In genomic region chr2:105839793-105840192, GRCh38 we compare ENCODE assay signal across 18 cellular contexts.
DNase-seq lines count a peak whose midpoint lies in the region; ATAC-seq and TF ChIP-seq lines count a peak whose summit lies in the region.
"Had no signal": no experiment of that assay in that cellular context is flagged by ENCODE, and none has a peak within 500 bp of the region (broad histone marks: within the 10 kb centered on the region; RNA-seq: fewer than 3 reads in every experiment).

No MANE protein-coding gene starts in this region.

- no peak overlapping the region for H3K4me3 ChIP-seq in coronary artery
- H3K4me3 ChIP-seq: ascending aorta, GM23338, uterus had no signal

- CTCF ChIA-PET in activated naive CD4-positive, alpha-beta T cell treated with anti-CD3 and anti-CD28 coated beads for 36 hours (lab: Charles Lee): interaction anchor here (1.2 kb wide), 1 partner anchor 94 kb away, joined by 3 read pairs; no protein-coding TSS in a partner anchor

- no peak overlapping the region for H3K27ac ChIP-seq in coronary artery
- H3K27ac ChIP-seq: ascending aorta, uterus had no signal

- intact Hi-C loops in activated naive CD4-positive, alpha-beta T cell treated with anti-CD3 and anti-CD28 coated beads for 36 hours (cut with micrococcal nuclease): no loop called here
- intact Hi-C loops in activated T-helper 1 cell treated with anti-CD3 and anti-CD28 coated beads, Interleukin-12 subunit alpha, Interleukin-12 subunit beta, Interleukin-2, Interleukin-4 antibody, amounts not matched to agents 30 ng/mL and 10 ng/mL and 1 ng/mL, durations not matched to agents 14 hours and 24 hours and 36 hours (cut with micrococcal nuclease): no loop called here

- peak; percentile 34 for ATAC-seq in left lobe of liver
- no peak for ATAC-seq in stimulated activated memory B cell treated with anti-CD40 and anti-IgM and Interleukin-4, amounts not matched to agents 10 μg/mL and 1 μg/mL and 100 μg/mL, for 72 hours
- ATAC-seq: activated T-cell treated with anti-CD3 and anti-CD28 coated beads, Interleukin-2, amount 50 U/mL, for 4 hours had no signal

- H3K27me3 Mint-ChIP-seq in activated naive CD4-positive, alpha-beta T cell treated with anti-CD3 and anti-CD28 coated beads for 36 hours (ENCODE audit: low read depth): no peaks in the 10 kb centered on the region
- no peaks in the 10 kb centered on the region for H3K27me3 Mint-ChIP-seq in activated T-helper 1 cell treated with anti-CD3 and anti-CD28 coated beads, Interleukin-12 subunit alpha, Interleukin-12 subunit beta, Interleukin-2, Interleukin-4 antibody, amounts not matched to agents 30 ng/mL and 10 ng/mL and 1 ng/mL, durations not matched to agents 14 hours and 24 hours and 36 hours (ENCODE audit: insufficient read depth)
- no peaks in the 10 kb centered on the region for H3K27me3 Mint-ChIP-seq in stimulated activated memory B cell treated with anti-CD40 and anti-IgM and Interleukin-4, amounts not matched to agents 10 μg/mL and 1 μg/mL and 100 μg/mL, for 72 hours

- peaks cover 10% of the 10 kb centered on the region for H3K9me3 Mint-ChIP-seq in activated naive CD4-positive, alpha-beta T cell treated with anti-CD3 and anti-CD28 coated beads for 36 hours
- peaks cover 18% of the 10 kb centered on the region for H3K9me3 Mint-ChIP-seq in activated T-helper 1 cell treated with anti-CD3 and anti-CD28 coated beads, Interleukin-12 subunit alpha, Interleukin-12 subunit beta, Interleukin-2, Interleukin-4 antibody, amounts not matched to agents 30 ng/mL and 10 ng/mL and 1 ng/mL, durations not matched to agents 14 hours and 24 hours and 36 hours
- H3K9me3 Mint-ChIP-seq in stimulated activated memory B cell treated with anti-CD40 and anti-IgM and Interleukin-4, amounts not matched to agents 10 μg/mL and 1 μg/mL and 100 μg/mL, for 72 hours: peaks cover 16% of the 10 kb centered on the region

- H3K36me3 Mint-ChIP-seq in activated naive CD4-positive, alpha-beta T cell treated with anti-CD3 and anti-CD28 coated beads for 36 hours (ENCODE audit: low read depth): peaks cover 34% of the 10 kb centered on the region
- peaks cover 51% of the 10 kb centered on the region for H3K36me3 Mint-ChIP-seq in activated T-helper 1 cell treated with anti-CD3 and anti-CD28 coated beads, Interleukin-12 subunit alpha, Interleukin-12 subunit beta, Interleukin-2, Interleukin-4 antibody, amounts not matched to agents 30 ng/mL and 10 ng/mL and 1 ng/mL, durations not matched to agents 14 hours and 24 hours and 36 hours (ENCODE audit: low read depth)
- H3K36me3 Mint-ChIP-seq in stimulated activated memory B cell treated with anti-CD40 and anti-IgM and Interleukin-4, amounts not matched to agents 10 μg/mL and 1 μg/mL and 100 μg/mL, for 72 hours: peaks cover 72% of the 10 kb centered on the region

- TF ChIP-seq CTCF in coronary artery (IDR thresholded peaks at IDR 0.05): no peak

- H3K4me1 Mint-ChIP-seq in activated naive CD4-positive, alpha-beta T cell treated with anti-CD3 and anti-CD28 coated beads for 36 hours (ENCODE audit: low read depth): peaks cover 80% of the 10 kb centered on the region
- peaks cover 83% of the 10 kb centered on the region for H3K4me1 Mint-ChIP-seq in activated T-helper 1 cell treated with anti-CD3 and anti-CD28 coated beads, Interleukin-12 subunit alpha, Interleukin-12 subunit beta, Interleukin-2, Interleukin-4 antibody, amounts not matched to agents 30 ng/mL and 10 ng/mL and 1 ng/mL, durations not matched to agents 14 hours and 24 hours and 36 hours (ENCODE audit: low read depth)
- H3K4me1 Mint-ChIP-seq in stimulated activated memory B cell treated with anti-CD40 and anti-IgM and Interleukin-4, amounts not matched to agents 10 μg/mL and 1 μg/mL and 100 μg/mL, for 72 hours: peaks cover 87% of the 10 kb centered on the region

- peak overlapping the region; percentile 80 for H3K27ac Mint-ChIP-seq in activated naive CD4-positive, alpha-beta T cell treated with anti-CD3 and anti-CD28 coated beads for 36 hours
- peak overlapping the region; percentile 56 for H3K27ac Mint-ChIP-seq in activated T-helper 1 cell treated with anti-CD3 and anti-CD28 coated beads, Interleukin-12 subunit alpha, Interleukin-12 subunit beta, Interleukin-2, Interleukin-4 antibody, amounts not matched to agents 30 ng/mL and 10 ng/mL and 1 ng/mL, durations not matched to agents 14 hours and 24 hours and 36 hours
- peak overlapping the region; percentile 89 for H3K27ac Mint-ChIP-seq in stimulated activated memory B cell treated with anti-CD40 and anti-IgM and Interleukin-4, amounts not matched to agents 10 μg/mL and 1 μg/mL and 100 μg/mL, for 72 hours

- H3K4me3 Mint-ChIP-seq in activated naive CD4-positive, alpha-beta T cell treated with anti-CD3 and anti-CD28 coated beads for 36 hours: no peak overlapping the region
- H3K4me3 Mint-ChIP-seq in activated T-helper 1 cell treated with anti-CD3 and anti-CD28 coated beads, Interleukin-12 subunit alpha, Interleukin-12 subunit beta, Interleukin-2, Interleukin-4 antibody, amounts not matched to agents 30 ng/mL and 10 ng/mL and 1 ng/mL, durations not matched to agents 14 hours and 24 hours and 36 hours: no peak overlapping the region
- H3K4me3 Mint-ChIP-seq in stimulated activated memory B cell treated with anti-CD40 and anti-IgM and Interleukin-4, amounts not matched to agents 10 μg/mL and 1 μg/mL and 100 μg/mL, for 72 hours: no peak overlapping the region
- H3K4me3 Mint-ChIP-seq: GM23338 had no signal

- no peak for DNase-seq in activated naive CD4-positive, alpha-beta T cell treated with anti-CD3 and anti-CD28 coated beads for 36 hours
- no peak for DNase-seq in activated naive CD4-positive, alpha-beta T cell (lab: John Stamatoyannopoulos, UW)
- no peak for DNase-seq in activated T-helper 1 cell treated with anti-CD3 and anti-CD28 coated beads, Interleukin-12 subunit alpha, Interleukin-12 subunit beta, Interleukin-2, Interleukin-4 antibody, amounts not matched to agents 30 ng/mL and 10 ng/mL and 1 ng/mL, durations not matched to agents 14 hours and 24 hours and 36 hours (ENCODE audit: low spot score)
- DNase-seq in left lobe of liver (ENCODE audit: low spot score) (no peak), coronary artery (ENCODE audit: low spot score) (no peak), glomerular visceral epithelial cell (ENCODE audit: extremely low spot score) (no peak)
- no peak for DNase-seq in activated effector memory CD4-positive, alpha-beta T cell treated with Interleukin-2 at 50 U/mL for 16 hours
- DNase-seq: activated CD4-positive, CD25-positive, alpha-beta regulatory T cell treated with anti-CD3 and anti-CD28 coated beads, Interleukin-2, amount 50 U/mL, for 72 hours; activated T-cell treated with anti-CD3 and anti-CD28 coated beads, Interleukin-2, amount 50 U/mL, for 4 hours; EL; NCI-H1436 treated with DMSO at 0.1 percent for 48 hours; NCI-H748 treated with DMSO at 0.1 percent for 48 hours; OCI-M1; SIG-M5; uterus had no signal
